Comparison of ENCODE assay signal across 1 cellular context in the genomic region with DNA sequence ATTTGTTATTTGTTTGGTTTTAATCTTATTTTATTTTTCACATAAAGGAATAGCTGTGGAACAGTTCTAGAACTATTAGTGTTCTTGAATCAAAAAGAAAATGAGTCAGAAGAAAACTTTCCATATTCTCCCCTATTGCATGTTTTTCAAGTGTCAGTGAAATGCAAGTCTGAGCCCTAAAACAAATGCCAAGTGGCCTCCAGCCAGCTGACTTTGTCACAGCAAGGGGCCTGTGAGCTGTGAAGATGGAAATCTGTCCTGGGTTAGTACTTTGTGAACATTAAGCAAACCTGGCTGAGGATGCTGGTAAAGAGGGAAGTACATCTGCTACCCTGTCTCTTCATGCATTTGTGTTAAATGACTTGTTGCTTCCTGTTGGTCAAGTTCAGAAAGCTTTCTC.
TF ChIP-seq lines count a peak whose summit lies in the region.

No MANE protein-coding gene starts in this region.

TF ChIP-seq in HepG2, 621 proteins besides CTCF, POLR2A, EP300 and RAD21:
- TF ChIP-seq ZNF781 (CRISPR knock-in tag; IDR thresholded peaks at IDR 0.05; ENCODE audit: borderline replicate concordance, not compliant biosample characterization) (no peak), SMARCC2 (IDR thresholded peaks at IDR 0.05) (no peak), KAT8 (CRISPR knock-in tag; IDR thresholded peaks at IDR 0.05) (no peak), ZNF724P (CRISPR knock-in tag; IDR thresholded peaks at IDR 0.05; ENCODE audit: borderline replicate concordance) (no peak), ZSCAN29 (CRISPR knock-in tag; conservative IDR thresholded peaks at IDR 0.05) (no peak), MYNN (CRISPR knock-in tag; IDR thresholded peaks at IDR 0.05; ENCODE audit: low read depth) (no peak), EHMT2 (IDR thresholded peaks at IDR 0.05; ENCODE audit: borderline replicate concordance, low read depth, low read length) (no peak), NR1H2 (CRISPR knock-in tag; IDR thresholded peaks at IDR 0.05; ENCODE audit: borderline replicate concordance, low read depth) (no peak)
- TF ChIP-seq, protein P1, sequence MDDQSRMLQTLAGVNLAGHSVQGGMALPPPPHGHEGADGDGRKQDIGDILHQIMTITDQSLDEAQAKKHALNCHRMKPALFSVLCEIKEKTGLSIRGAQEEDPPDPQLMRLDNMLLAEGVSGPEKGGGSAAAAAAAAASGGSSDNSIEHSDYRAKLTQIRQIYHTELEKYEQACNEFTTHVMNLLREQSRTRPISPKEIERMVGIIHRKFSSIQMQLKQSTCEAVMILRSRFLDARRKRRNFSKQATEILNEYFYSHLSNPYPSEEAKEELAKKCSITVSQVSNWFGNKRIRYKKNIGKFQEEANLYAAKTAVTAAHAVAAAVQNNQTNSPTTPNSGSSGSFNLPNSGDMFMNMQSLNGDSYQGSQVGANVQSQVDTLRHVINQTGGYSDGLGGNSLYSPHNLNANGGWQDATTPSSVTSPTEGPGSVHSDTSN (CRISPR knock-in tag; IDR thresholded peaks at IDR 0.05; ENCODE audit: borderline replicate concordance) = no peak
